Comparison of ENCODE assay signal across 25 cellular contexts in the genomic region with DNA sequence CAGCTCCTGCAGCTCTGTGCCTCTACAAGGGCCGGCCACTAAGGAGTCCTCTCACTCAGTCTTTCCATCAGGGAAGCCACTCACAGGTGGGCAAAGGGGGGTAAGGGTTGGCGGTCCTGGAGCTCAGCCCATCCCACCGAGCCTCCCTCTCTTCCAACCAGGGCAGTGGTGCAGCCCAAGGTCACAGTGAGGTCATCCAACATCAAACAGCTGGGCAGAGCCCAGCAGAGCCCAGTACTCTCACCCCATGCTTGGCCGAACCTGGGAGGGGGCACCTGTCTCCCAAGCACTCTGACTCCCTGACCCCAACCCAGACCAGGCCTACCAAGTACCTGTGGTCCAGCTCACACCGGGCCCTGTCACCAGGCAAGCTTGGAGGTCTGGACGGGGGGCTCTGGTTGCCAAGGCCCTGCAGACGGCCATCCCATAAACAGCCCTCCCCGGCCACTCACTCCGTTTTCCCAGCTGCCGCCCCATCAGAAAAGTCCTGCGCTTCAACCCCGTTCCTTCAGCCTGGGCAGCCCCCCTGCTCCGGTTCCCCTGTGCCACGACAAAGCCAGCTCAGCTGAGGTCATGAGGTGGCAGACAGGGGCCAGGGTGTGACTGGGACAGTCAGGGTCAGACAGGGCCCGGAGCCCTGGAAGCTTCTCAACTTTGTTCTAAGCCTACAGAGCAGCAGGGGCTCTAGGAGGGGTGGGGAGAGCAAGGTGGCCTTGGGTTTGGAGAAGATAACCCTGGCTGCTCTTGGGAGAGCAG. TPM values are rescaled to one million over a fixed set of nuclear protein-coding genes. Genes with fewer than 3 reads are reported as not detected.
A peak's percentile ranks its signal among the peaks of the same experiment; 100 is the strongest.
DNase-seq lines count a peak whose midpoint lies in the region; ATAC-seq and TF ChIP-seq lines count a peak whose summit lies in the region.
"Had no signal": no experiment of that assay in that cellular context is flagged by ENCODE, and none has a peak within 500 bp of the region (broad histone marks: within the 10 kb centered on the region; RNA-seq: fewer than 3 reads in every experiment).

No MANE protein-coding gene starts in this region.

- 53% methylated on average over 7 of the region's 15 CpGs for WGBS in mammary epithelial cell (ENCODE audit: low coverage, missing lambda C conversion rate)

- TF ChIP-seq CTCF in breast epithelium (IDR thresholded peaks at IDR 0.05) (no peak), mammary epithelial cell (conservative IDR thresholded peaks at IDR 0.05 in 1 of 2, IDR thresholded peaks at IDR 0.05 in 1 of 2; ENCODE audit: extremely low read depth in 1 of 2, insufficient read depth in 1 of 2, low read depth in 1 of 2, low read length in 2 of 2) (no peak), glutamatergic neuron (IDR thresholded peaks at IDR 0.05; ENCODE audit: partially characterized antibody, unreplicated experiment) (no peak), tibial artery (IDR thresholded peaks at IDR 0.05) (no peak)

- H3K9ac ChIP-seq in mammary epithelial cell (ENCODE audit: insufficient read depth, low read length): no peak overlapping the region

- dilution Hi-C loops in mammary epithelial cell (cut with HindIII; ENCODE audit: low sequenced_read_pairs): loop anchor here (5.0 to 10.0 kb wide), 9 partner anchors 57 to 460 kb away; partner anchors contain the start of genes ADAP1 and SUN1

- no peaks in the 10 kb centered on the region for H3K79me2 ChIP-seq in mammary epithelial cell (ENCODE audit: insufficient read depth, low read length)

- H3K36me3 Mint-ChIP-seq in glutamatergic neuron (ENCODE audit: unreplicated experiment): peaks cover 6% of the 10 kb centered on the region
- H3K36me3 Mint-ChIP-seq: T-cell had no signal

- no peak for ATAC-seq in HG03095 (IDR thresholded peaks at IDR 0.05; ENCODE audit: unreplicated experiment)
- ATAC-seq: activated CD8-positive, alpha-beta T cell treated with anti-CD3 and anti-CD28 coated beads, Interleukin-2, amount 10 ng/mL, durations not matched to agents 7 days and 5 days; T-cell had no signal

- DNase-seq in breast epithelium (ENCODE audit: low spot score in 2 of 2) (no peak), mammary epithelial cell (no peak), glutamatergic neuron (peak; percentile 11), mesenteric fat pad (ENCODE audit: low spot score) (peak; percentile 87), tibial artery (peak; percentile 16 to 63), SIG-M5 treated with dmso at 0.1 percent for 504 hours (lab: John Stamatoyannopoulos, UW; ENCODE audit: unreplicated experiment) (no peak), GOT3 (lab: John Stamatoyannopoulos, UW) (no peak)
- DNase-seq: 8988T; activated CD8-positive, alpha-beta T cell treated with anti-CD3 and anti-CD28 coated beads, Interleukin-2, amount 10 ng/mL, durations not matched to agents 7 days and 5 days; activated gamma-delta T cell; activated T-cell treated with anti-CD3 and anti-CD28 coated beads for 4 hours; brain microvascular endothelial cell; DMS53; hippocampal formation; IMR-90; NCI-H1930; NCI-H2227 treated with DMSO at 0.1 percent for 48 hours; NCI-H774; SHP77 treated with DMSO at 0.1 percent for 48 hours; stomach; T-cell had no signal

- H3K4me2 ChIP-seq in mammary epithelial cell (ENCODE audit: insufficient read depth, low read depth, low read length): no peak overlapping the region

- CTCF ChIA-PET in mammary epithelial cell (lab: Charles Lee; ENCODE audit: low non-redundant PET): no interaction called here

- H3K36me3 ChIP-seq in breast epithelium (no peaks in the 10 kb centered on the region), mammary epithelial cell (ENCODE audit: insufficient read depth, low read length) (no peaks in the 10 kb centered on the region), tibial artery (peaks cover 13 to 14% (median 14%) of the 10 kb centered on the region in 3 donors)

- H3K4me1 ChIP-seq in breast epithelium (no peaks in the 10 kb centered on the region), mammary epithelial cell (ENCODE audit: insufficient read depth, low read length) (peaks cover 37% of the 10 kb centered on the region), tibial artery (peaks cover 0 to 13% (median 5%) of the 10 kb centered on the region in 4 donors)

- no peaks in the 10 kb centered on the region for H4K20me1 ChIP-seq in mammary epithelial cell (ENCODE audit: insufficient read depth, low read length)

- no peak for TF ChIP-seq POLR2A in breast epithelium (IDR thresholded peaks at IDR 0.05)

- no peak overlapping the region for H2AFZ ChIP-seq in mammary epithelial cell (ENCODE audit: low read depth, low read length)

- BruUV-seq in mammary epithelial cell (replicated peaks; lab: Mats Ljungman, UMichigan): no TSS peak

- no peak overlapping the region for H3K4me3 Mint-ChIP-seq in glutamatergic neuron (ENCODE audit: unreplicated experiment)
- H3K4me3 Mint-ChIP-seq: activated CD8-positive, alpha-beta T cell treated with anti-CD3 and anti-CD28 coated beads, Interleukin-2, amount 10 ng/mL, durations not matched to agents 7 days and 5 days; T-cell had no signal

- intact Hi-C loops in breast epithelium (cut with DNase I; ENCODE audit: low total_unique reads) (loop anchor here (10.0 kb wide), 1 partner anchor 1573 kb away; no protein-coding TSS in a partner anchor), mammary epithelial cell (cut with micrococcal nuclease) (no loop called here), tibial artery (cut with DNase I; ENCODE audit: low total_unique reads) (no loop called here)

- in situ Hi-C loops in mammary epithelial cell (cut with MboI; ENCODE audit: low sequenced_read_pairs in 2 of 2): no loop called here

- H3K9me3 Mint-ChIP-seq in glutamatergic neuron (ENCODE audit: unreplicated experiment): no peaks in the 10 kb centered on the region
- H3K9me3 Mint-ChIP-seq: T-cell had no signal

- peak overlapping the region; percentile 80 to 83 for H3K27ac ChIP-seq in breast epithelium
- H3K27ac ChIP-seq in mammary epithelial cell (ENCODE audit: insufficient read depth, low read depth, low read length): no peak overlapping the region
- H3K27ac ChIP-seq in tibial artery: no peak overlapping the region
- H3K27ac ChIP-seq: brain microvascular endothelial cell, coronary artery, esophagus muscularis mucosa, stomach had no signal

- no peaks in the 10 kb centered on the region for H3K4me1 Mint-ChIP-seq in glutamatergic neuron (ENCODE audit: low read depth, unreplicated experiment)
- H3K4me1 Mint-ChIP-seq: T-cell had no signal

- H3K9me3 ChIP-seq in breast epithelium: no peaks in the 10 kb centered on the region
- H3K9me3 ChIP-seq in mammary epithelial cell (replicated peaks; ENCODE audit: insufficient read depth, low read length): no peaks in the 10 kb centered on the region
- H3K9me3 ChIP-seq in tibial artery: no peaks in the 10 kb centered on the region
- H3K9me3 ChIP-seq: esophagus muscularis mucosa, stomach, tibial nerve had no signal

- H3K27me3 ChIP-seq in breast epithelium (no peaks in the 10 kb centered on the region), mammary epithelial cell (ENCODE audit: insufficient read depth, low read length) (no peaks in the 10 kb centered on the region), tibial artery (no peaks in the 10 kb centered on the region)
- H3K27me3 ChIP-seq: esophagus muscularis mucosa, stomach, tibial nerve had no signal

- H3K4me3 ChIP-seq in breast epithelium (no peak overlapping the region), mammary epithelial cell (replicated peaks in 1 of 3; ENCODE audit: insufficient read depth in 1 of 3, low read depth in 2 of 3, low read length in 3 of 3) (no peak overlapping the region), tibial artery (no peak overlapping the region)
- H3K4me3 ChIP-seq: coronary artery, esophagus muscularis mucosa, stomach, tibial nerve had no signal

- H3K27ac Mint-ChIP-seq in glutamatergic neuron (ENCODE audit: unreplicated experiment): no peak overlapping the region
- H3K27ac Mint-ChIP-seq: activated CD8-positive, alpha-beta T cell treated with anti-CD3 and anti-CD28 coated beads, Interleukin-2, amount 10 ng/mL, durations not matched to agents 7 days and 5 days; T-cell had no signal

- peaks cover 7% of the 10 kb centered on the region for H3K27me3 Mint-ChIP-seq in glutamatergic neuron (ENCODE audit: unreplicated experiment)
- H3K27me3 Mint-ChIP-seq: T-cell had no signal

RNA-seq across cellular contexts. Expression of gene PDGFA, which starts 27.5 kb away (rescaled TPM):
- total RNA-seq in breast epithelium (10 to 100 TPM; 19.8 to 33.4 (median 31.2) TPM), mammary epithelial cell (100 to 1,000 TPM in 1 of 2 donors, 10 to 100 TPM in 1; 60.5 to 167 TPM), glutamatergic neuron (ENCODE audit: unreplicated experiment) (7.6 TPM), mesenteric fat pad (19.7 TPM)
- 29.2 TPM for polyA plus RNA-seq in mammary epithelial cell
- 93.4 TPM for polyA minus RNA-seq in mammary epithelial cell

Comparison
In these comparisons a context has a peak if more than half of its experiments do, and no peak if none do; other contexts are left out.
1. H3K27ac ChIP-seq: peak in breast epithelium (2 of 2); none in mammary epithelial cell (single experiment) and tibial artery (0 of 2).
2. DNase-seq: peak in glutamatergic neuron (single experiment), mesenteric fat pad (single experiment) and tibial artery (2 of 2); none in breast epithelium (0 of 2), mammary epithelial cell (single experiment), SIG-M5 treated with dmso at 0.1 percent for 504 hours (single experiment) and GOT3 (single experiment).